ENCODE assay signal across 1 cellular context in genomic region chr6:20400476-20401402, GRCh38.
TF ChIP-seq lines count a peak whose summit lies in the region.

No MANE protein-coding gene starts in this region.

TF ChIP-seq in HepG2, 621 proteins besides CTCF, POLR2A, EP300 and RAD21 (continued from another document and continues in another):
- TF ChIP-seq ATRX (CRISPR knock-in tag; IDR thresholded peaks at IDR 0.05; ENCODE audit: borderline replicate concordance), result no peak
- TF ChIP-seq ASH2L (IDR thresholded peaks at IDR 0.05; ENCODE audit: insufficient read length, low read depth, low read length), result no peak
- 0 out of 2 replicates have a peak, but pooled peaks have one; percentile 7 for TF ChIP-seq PITX1 (CRISPR knock-in tag; IDR thresholded peaks at IDR 0.05)
- TF ChIP-seq ZNF44 (CRISPR knock-in tag; IDR thresholded peaks at IDR 0.05), result 0 out of 2 replicates have a peak, but pooled peaks have one; percentile 77
- TF ChIP-seq PLSCR1 (CRISPR knock-in tag; IDR thresholded peaks at IDR 0.05; ENCODE audit: borderline replicate concordance), result no peak
- no peak for TF ChIP-seq FOXK1 (CRISPR knock-in tag; IDR thresholded peaks at IDR 0.05; ENCODE audit: borderline replicate concordance, low read depth)
- TF ChIP-seq HDAC6 (IDR thresholded peaks at IDR 0.05; ENCODE audit: low read depth, low read length), result no peak
- TF ChIP-seq MLXIP (CRISPR knock-in tag; IDR thresholded peaks at IDR 0.05; ENCODE audit: borderline replicate concordance), result no peak
- 0 out of 2 replicates have a peak, but pooled peaks have one; percentile 20 for TF ChIP-seq ZNF709 (CRISPR knock-in tag; IDR thresholded peaks at IDR 0.05)
- 0 out of 2 replicates have a peak, but pooled peaks have one; percentile 21 for TF ChIP-seq SRF (IDR thresholded peaks at IDR 0.05; ENCODE audit: low read depth, low read length)
- TF ChIP-seq PPARG (CRISPR knock-in tag; conservative IDR thresholded peaks at IDR 0.05), result no peak; the same call in 1 of the 2 replicates
- TF ChIP-seq AFF4 (CRISPR knock-in tag; IDR thresholded peaks at IDR 0.05), result no peak; the same call in 1 of the 2 replicates
- no peak for TF ChIP-seq MEIS1 (CRISPR knock-in tag; IDR thresholded peaks at IDR 0.05; ENCODE audit: borderline replicate concordance)
- no peak for TF ChIP-seq UBTF (CRISPR knock-in tag; IDR thresholded peaks at IDR 0.05)
- TF ChIP-seq GTF3A (CRISPR knock-in tag; conservative IDR thresholded peaks at IDR 0.05), result no peak
- no peak for TF ChIP-seq ZFP62 (CRISPR knock-in tag; IDR thresholded peaks at IDR 0.05)
- TF ChIP-seq JARID2 (CRISPR knock-in tag; IDR thresholded peaks at IDR 0.05; ENCODE audit: insufficient replicate concordance), result no peak
- TF ChIP-seq PBX2 (CRISPR knock-in tag; IDR thresholded peaks at IDR 0.05), result peak; percentile 23; the same call in 1 of the 2 replicates
- no peak for TF ChIP-seq ZNF513 (CRISPR knock-in tag; conservative IDR thresholded peaks at IDR 0.05)
- peak; percentile 51; the same call in 1 of the 2 replicates for TF ChIP-seq TSC22D2 (CRISPR knock-in tag; IDR thresholded peaks at IDR 0.05; ENCODE audit: borderline replicate concordance)
- no peak for TF ChIP-seq FUBP1 (CRISPR knock-in tag; IDR thresholded peaks at IDR 0.05; ENCODE audit: borderline replicate concordance)
- no peak for TF ChIP-seq PHF20 (CRISPR knock-in tag; IDR thresholded peaks at IDR 0.05)
- TF ChIP-seq NCOA2 (CRISPR knock-in tag; IDR thresholded peaks at IDR 0.05), result no peak
- 0 out of 2 replicates have a peak, but pooled peaks have one; percentile 41 for TF ChIP-seq ZNF768 (CRISPR knock-in tag; IDR thresholded peaks at IDR 0.05)
- no peak for TF ChIP-seq RFXANK (CRISPR knock-in tag; IDR thresholded peaks at IDR 0.05)
- TF ChIP-seq ZNF614 (CRISPR knock-in tag; IDR thresholded peaks at IDR 0.05; ENCODE audit: borderline replicate concordance), result peak; percentile 42; the same call in 1 of the 2 replicates
- no peak for TF ChIP-seq ZNF431 (CRISPR knock-in tag; IDR thresholded peaks at IDR 0.05; ENCODE audit: borderline replicate concordance, low read depth)
- no peak for TF ChIP-seq MAFG (CRISPR knock-in tag; IDR thresholded peaks at IDR 0.05)
- no peak for TF ChIP-seq ZNF33A (CRISPR knock-in tag; IDR thresholded peaks at IDR 0.05; ENCODE audit: borderline replicate concordance)
- TF ChIP-seq HMGXB4 (CRISPR knock-in tag; IDR thresholded peaks at IDR 0.05; ENCODE audit: borderline replicate concordance in 1 of 2, low read depth in 1 of 2), result no peak; a peak in 1 of 4 replicates
- no peak for TF ChIP-seq RFX1 (IDR thresholded peaks at IDR 0.05)
- no peak for TF ChIP-seq AKAP8 (CRISPR knock-in tag; IDR thresholded peaks at IDR 0.05)
